In genomic region chr14:97185186-97185585, GRCh38 we compare ENCODE assay signal across 9 cellular contexts.
DNase-seq lines count a peak whose midpoint lies in the region; ATAC-seq, FAIRE-seq and TF ChIP-seq lines count a peak whose summit lies in the region.
"Had no signal": no experiment of that assay in that cellular context is flagged by ENCODE, and none has a peak within 500 bp of the region (broad histone marks: within the 10 kb centered on the region; RNA-seq: fewer than 3 reads in every experiment).

No MANE protein-coding gene starts in this region.

- TF ChIP-seq CTCF in D721Med (IDR thresholded peaks at IDR 0.05; ENCODE audit: insufficient read depth, missing control alignments) (peak; percentile 44), GM23338 (conservative IDR thresholded peaks at IDR 0.05; ENCODE audit: low read depth in 2 of 2) (peak; percentile 64 to 83), SU-DHL-6 (IDR thresholded peaks at IDR 0.05; ENCODE audit: insufficient read depth, low read length, poor library complexity, severe bottlenecking) (peak; percentile 13), kidney (IDR thresholded peaks at IDR 0.05; ENCODE audit: borderline replicate concordance, extremely low read depth, insufficient read depth) (peak; percentile 10)

- H3K79me2 ChIP-seq in GM23338 (replicated peaks; ENCODE audit: insufficient read depth), result no peaks in the 10 kb centered on the region
- no peaks in the 10 kb centered on the region for H3K79me2 ChIP-seq in SU-DHL-6 (ENCODE audit: insufficient read depth, low read length)

- peak; percentile 62 for ATAC-seq in GM23338
- ATAC-seq in GM21737 (IDR thresholded peaks at IDR 0.05; ENCODE audit: unreplicated experiment), result no peak

- H3K9me2 ChIP-seq in GM23338 (ENCODE audit: insufficient read depth) (peaks cover 7% of the 10 kb centered on the region), SU-DHL-6 (replicated peaks; ENCODE audit: insufficient read depth, low read length) (no peaks in the 10 kb centered on the region)

- H3K4me2 ChIP-seq in GM23338 (no peak overlapping the region), SU-DHL-6 (ENCODE audit: low read depth, low read length, poor library complexity, severe bottlenecking) (no peak overlapping the region)

- intact Hi-C loops in kidney (cut with DNase I), result no loop called here

- H3K9me3 ChIP-seq in SU-DHL-6 (ENCODE audit: insufficient read depth, low read length), result no peaks in the 10 kb centered on the region
- no peaks in the 10 kb centered on the region for H3K9me3 ChIP-seq in kidney (ENCODE audit: control insufficient read depth in 1 of 2, low read length in 2 of 2)
- H3K9me3 ChIP-seq: ascending aorta had no signal

- H3K4me1 Mint-ChIP-seq in GM23338, result 0 out of 3 replicates have a peak, but pooled peaks cover 2% of the 10 kb centered on the region

- FAIRE-seq in D721Med (lab: Jason Lieb, UNC) (no peak), kidney (lab: Jason Lieb, UNC) (no peak)

- H3F3A ChIP-seq in GM23338 (replicated peaks; ENCODE audit: low read depth), result peaks cover 10% of the 10 kb centered on the region
- H3F3A ChIP-seq in SU-DHL-6 (ENCODE audit: insufficient read depth), result no peaks in the 10 kb centered on the region

- H3K4me1 ChIP-seq in GM23338 (ENCODE audit: insufficient read depth) (no peaks in the 10 kb centered on the region), kidney (ENCODE audit: control insufficient read depth in 1 of 2, insufficient read depth in 1 of 2, low read depth in 1 of 2, low read length in 2 of 2) (no peaks in the 10 kb centered on the region)
- H3K4me1 ChIP-seq: ascending aorta had no signal

- H3K27ac ChIP-seq in GM23338 (ENCODE audit: low read depth) (no peak overlapping the region), SU-DHL-6 (ENCODE audit: low read depth, low read length) (no peak overlapping the region), kidney (ENCODE audit: low read depth in 2 of 2, low read length in 2 of 2) (no peak overlapping the region)
- H3K27ac ChIP-seq: ascending aorta had no signal

- H3K36me3 Mint-ChIP-seq in GM23338 (ENCODE audit: low read depth), result no peaks in the 10 kb centered on the region; the same call in 1 of the 3 replicates

- H4K20me1 ChIP-seq in GM23338 (replicated peaks; ENCODE audit: insufficient read depth) (no peaks in the 10 kb centered on the region), SU-DHL-6 (ENCODE audit: low read depth, low read length) (no peaks in the 10 kb centered on the region)

- DNase-seq in D721Med (ENCODE audit: insufficient read length, low spot score), result no peak
- peak; percentile 48 for DNase-seq in GM23338 (ENCODE audit: low spot score)
- DNase-seq in kidney, result no peak
- DNase-seq in NCI-H774 (lab: John Stamatoyannopoulos, UW), result no peak
- no peak for DNase-seq in NCI-H146 (lab: John Stamatoyannopoulos, UW)
- DNase-seq: T1000 had no signal

- peaks cover 6% of the 10 kb centered on the region; the same call in 2 of the 3 replicates for H3K9me3 Mint-ChIP-seq in GM23338

- no peaks in the 10 kb centered on the region for H3K27me3 Mint-ChIP-seq in GM23338 (ENCODE audit: insufficient read depth, low read depth, poor library complexity)

- H2AFZ ChIP-seq in GM23338 (no peak overlapping the region), SU-DHL-6 (ENCODE audit: low read depth, low read length, severe bottlenecking) (no peak overlapping the region)

- H3K9ac ChIP-seq in SU-DHL-6 (ENCODE audit: low read length) (no peak overlapping the region), kidney (ENCODE audit: low read length in 2 of 2) (no peak overlapping the region)

- H3K36me3 ChIP-seq in GM23338 (ENCODE audit: insufficient read depth), result no peaks in the 10 kb centered on the region
- H3K36me3 ChIP-seq in SU-DHL-6 (ENCODE audit: low read length), result no peaks in the 10 kb centered on the region
- H3K36me3 ChIP-seq in kidney (ENCODE audit: control insufficient read depth in 1 of 2, insufficient read depth in 2 of 2, low read length in 2 of 2), result no peaks in the 10 kb centered on the region
- H3K36me3 ChIP-seq: ascending aorta had no signal

- no peak overlapping the region for H3K27ac Mint-ChIP-seq in GM23338

- no peak overlapping the region for H3K4me3 ChIP-seq in GM23338
- no peak overlapping the region for H3K4me3 ChIP-seq in SU-DHL-6 (ENCODE audit: insufficient read depth, low read length, poor library complexity, severe bottlenecking)
- H3K4me3 ChIP-seq in kidney (ENCODE audit: low read length in 2 of 2), result no peak overlapping the region
- H3K4me3 ChIP-seq: ascending aorta had no signal

- H3K27me3 ChIP-seq in GM23338 (ENCODE audit: insufficient read depth) (no peaks in the 10 kb centered on the region), SU-DHL-6 (ENCODE audit: low read length) (no peaks in the 10 kb centered on the region)
- H3K27me3 ChIP-seq: ascending aorta had no signal

- no peak overlapping the region for H3K4me3 Mint-ChIP-seq in GM23338

TF ChIP-seq in GM23338, 12 proteins besides CTCF, POLR2A, EP300 and RAD21 (continues in another document):
- TF ChIP-seq EZH2phosphoT487 (IDR thresholded peaks at IDR 0.05; ENCODE audit: unreplicated experiment) (no peak), ZNF331 (CRISPR knock-in tag; IDR thresholded peaks at IDR 0.05; ENCODE audit: low read depth) (no peak), STAT1 (IDR thresholded peaks at IDR 0.05; ENCODE audit: unreplicated experiment) (no peak), ETS1 (IDR thresholded peaks at IDR 0.05) (no peak), POLR2AphosphoS5 (IDR thresholded peaks at IDR 0.05; ENCODE audit: low read depth) (no peak), CREB1 (CRISPR knock-in tag; IDR thresholded peaks at IDR 0.05; ENCODE audit: low read depth) (no peak), JUNB (IDR thresholded peaks at IDR 0.05; ENCODE audit: unreplicated experiment) (no peak)
- TF ChIP-seq, protein P1, sequence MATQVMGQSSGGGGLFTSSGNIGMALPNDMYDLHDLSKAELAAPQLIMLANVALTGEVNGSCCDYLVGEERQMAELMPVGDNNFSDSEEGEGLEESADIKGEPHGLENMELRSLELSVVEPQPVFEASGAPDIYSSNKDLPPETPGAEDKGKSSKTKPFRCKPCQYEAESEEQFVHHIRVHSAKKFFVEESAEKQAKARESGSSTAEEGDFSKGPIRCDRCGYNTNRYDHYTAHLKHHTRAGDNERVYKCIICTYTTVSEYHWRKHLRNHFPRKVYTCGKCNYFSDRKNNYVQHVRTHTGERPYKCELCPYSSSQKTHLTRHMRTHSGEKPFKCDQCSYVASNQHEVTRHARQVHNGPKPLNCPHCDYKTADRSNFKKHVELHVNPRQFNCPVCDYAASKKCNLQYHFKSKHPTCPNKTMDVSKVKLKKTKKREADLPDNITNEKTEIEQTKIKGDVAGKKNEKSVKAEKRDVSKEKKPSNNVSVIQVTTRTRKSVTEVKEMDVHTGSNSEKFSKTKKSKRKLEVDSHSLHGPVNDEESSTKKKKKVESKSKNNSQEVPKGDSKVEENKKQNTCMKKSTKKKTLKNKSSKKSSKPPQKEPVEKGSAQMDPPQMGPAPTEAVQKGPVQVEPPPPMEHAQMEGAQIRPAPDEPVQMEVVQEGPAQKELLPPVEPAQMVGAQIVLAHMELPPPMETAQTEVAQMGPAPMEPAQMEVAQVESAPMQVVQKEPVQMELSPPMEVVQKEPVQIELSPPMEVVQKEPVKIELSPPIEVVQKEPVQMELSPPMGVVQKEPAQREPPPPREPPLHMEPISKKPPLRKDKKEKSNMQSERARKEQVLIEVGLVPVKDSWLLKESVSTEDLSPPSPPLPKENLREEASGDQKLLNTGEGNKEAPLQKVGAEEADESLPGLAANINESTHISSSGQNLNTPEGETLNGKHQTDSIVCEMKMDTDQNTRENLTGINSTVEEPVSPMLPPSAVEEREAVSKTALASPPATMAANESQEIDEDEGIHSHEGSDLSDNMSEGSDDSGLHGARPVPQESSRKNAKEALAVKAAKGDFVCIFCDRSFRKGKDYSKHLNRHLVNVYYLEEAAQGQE (IDR thresholded peaks at IDR 0.05; ENCODE audit: unreplicated experiment), result no peak

Comparison
In these comparisons a context has a peak if more than half of its experiments do, and no peak if none do; other contexts are left out.
1. CTCF ChIP-seq: peak in every context shown above with its lines; median percentile 74 in GM23338; 44 in D721Med; 13 in SU-DHL-6; 10 in kidney.